Comparison of ENCODE assay signal across 8 cellular contexts in the genomic region with DNA sequence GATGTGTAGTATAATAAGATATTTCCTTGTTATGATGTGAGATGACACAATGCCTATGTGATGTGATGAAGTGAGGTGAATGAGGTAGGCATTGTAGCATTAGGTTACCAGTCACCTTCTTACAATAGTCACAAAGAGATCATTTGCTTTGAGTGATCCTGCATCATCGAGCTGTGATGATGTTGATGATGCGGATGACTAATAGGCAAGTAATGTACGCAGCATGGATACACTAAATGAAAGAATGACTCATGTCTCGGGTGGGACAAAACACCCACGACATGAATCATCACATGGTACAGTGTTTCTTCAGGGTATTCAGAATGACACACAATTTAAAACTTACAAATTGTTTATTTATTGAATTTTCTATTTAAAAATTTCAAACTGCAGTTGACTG.
A peak's percentile ranks its signal among the peaks of the same experiment; 100 is the strongest.
DNase-seq lines count a peak whose midpoint lies in the region; ATAC-seq and TF ChIP-seq lines count a peak whose summit lies in the region.

No MANE protein-coding gene starts in this region.

- ATAC-seq in central memory CD8-positive, alpha-beta T cell (replicated peaks; ENCODE audit: extremely low read depth, poor library complexity, severe bottlenecking) = peak; percentile 94
- peak; percentile 38 to 55 (median 44) for ATAC-seq in natural killer cell

- H3K27ac ChIP-seq in MM.1S (ENCODE audit: low read length) = no peak overlapping the region

- no peak overlapping the region for H3K4me3 Mint-ChIP-seq in central memory CD8-positive, alpha-beta T cell
- no peak overlapping the region for H3K4me3 Mint-ChIP-seq in natural killer cell

- H3K9ac ChIP-seq in MM.1S (ENCODE audit: low read length) = no peak overlapping the region

- in situ Hi-C loops in ACHN (cut with HindIII; ENCODE audit: low pct_ligation_motif_present, low pct_unique_long_range_greater_than_20kb, low sequenced_read_pairs) (no loop called here), SK-MEL-5 (cut with HindIII; ENCODE audit: low pct_unique_long_range_greater_than_20kb, low sequenced_read_pairs) (no loop called here)

- H3K4me2 ChIP-seq in MM.1S (ENCODE audit: low read depth, low read length) = no peak overlapping the region

- no peaks in the 10 kb centered on the region for H3K27me3 ChIP-seq in MM.1S (replicated peaks; ENCODE audit: insufficient read depth, low read length)

- no peaks in the 10 kb centered on the region for H3K36me3 ChIP-seq in MM.1S (replicated peaks; ENCODE audit: insufficient read depth, low read length)

- no peaks in the 10 kb centered on the region for H3K9me3 ChIP-seq in MM.1S (replicated peaks; ENCODE audit: insufficient read depth, low read length)

- no peaks in the 10 kb centered on the region for H4K20me1 ChIP-seq in MM.1S (ENCODE audit: insufficient read depth, low read length)

- H3K79me2 ChIP-seq in MM.1S (ENCODE audit: low read length) = no peaks in the 10 kb centered on the region

- H2AFZ ChIP-seq in MM.1S (ENCODE audit: low read length) = no peak overlapping the region

- H3K4me3 ChIP-seq in MM.1S (ENCODE audit: low read length) = no peak overlapping the region

- H3K9me3 Mint-ChIP-seq in central memory CD8-positive, alpha-beta T cell = no peaks in the 10 kb centered on the region
- no peaks in the 10 kb centered on the region for H3K9me3 Mint-ChIP-seq in natural killer cell

- no peaks in the 10 kb centered on the region for H3K27me3 Mint-ChIP-seq in central memory CD8-positive, alpha-beta T cell
- H3K27me3 Mint-ChIP-seq in natural killer cell (ENCODE audit: low read depth in 2 of 2) = no peaks in the 10 kb centered on the region

- peaks cover 14% of the 10 kb centered on the region for H3K4me1 Mint-ChIP-seq in central memory CD8-positive, alpha-beta T cell
- H3K4me1 Mint-ChIP-seq in natural killer cell = no peaks in the 10 kb centered on the region

- no peaks in the 10 kb centered on the region for H3K9me2 ChIP-seq in MM.1S (replicated peaks; ENCODE audit: insufficient read depth, low read length)

- TF ChIP-seq CTCF in natural killer cell (IDR thresholded peaks at IDR 0.05) (no peak), MM.1S (IDR thresholded peaks at IDR 0.05; ENCODE audit: low read length) (no peak)

- H3K36me3 Mint-ChIP-seq in central memory CD8-positive, alpha-beta T cell (ENCODE audit: insufficient read depth) = no peaks in the 10 kb centered on the region
- no peaks in the 10 kb centered on the region for H3K36me3 Mint-ChIP-seq in natural killer cell

- intact Hi-C loops in natural killer cell (cut with micrococcal nuclease) = no loop called here

- no peaks in the 10 kb centered on the region for H3K4me1 ChIP-seq in MM.1S (ENCODE audit: low read length)

- H3K27ac Mint-ChIP-seq in central memory CD8-positive, alpha-beta T cell (ENCODE audit: low read depth) = peak overlapping the region; percentile 78
- no peak overlapping the region for H3K27ac Mint-ChIP-seq in natural killer cell

- DNase-seq in ACHN = peak; percentile 94
- DNase-seq in GOT3 (lab: John Stamatoyannopoulos, UW) = peak; percentile 5
- DNase-seq in SK-MEL-5 (ENCODE audit: low read depth, low spot score) = peak; percentile 95
- peak in 1 of 2 donors; percentile 26 for DNase-seq in central memory CD8-positive, alpha-beta T cell (ENCODE audit: low spot score in 2 of 2)
- no peak for DNase-seq in natural killer cell
- no peak for DNase-seq in MM.1S
- no peak for DNase-seq in NCI-H2081 (lab: John Stamatoyannopoulos, UW)
- no peak for DNase-seq in cerebellum (ENCODE audit: low spot score)

- H3F3A ChIP-seq in MM.1S (ENCODE audit: insufficient read depth, low read length) = no peaks in the 10 kb centered on the region

Comparison
In these comparisons a context has a peak if more than half of its experiments do, and no peak if none do; other contexts are left out.
1. DNase-seq: peak in ACHN (single experiment), GOT3 (single experiment) and SK-MEL-5 (single experiment); none in natural killer cell (single experiment), MM.1S (single experiment), NCI-H2081 (0 of 2) and cerebellum (single experiment).